In the genomic region with DNA sequence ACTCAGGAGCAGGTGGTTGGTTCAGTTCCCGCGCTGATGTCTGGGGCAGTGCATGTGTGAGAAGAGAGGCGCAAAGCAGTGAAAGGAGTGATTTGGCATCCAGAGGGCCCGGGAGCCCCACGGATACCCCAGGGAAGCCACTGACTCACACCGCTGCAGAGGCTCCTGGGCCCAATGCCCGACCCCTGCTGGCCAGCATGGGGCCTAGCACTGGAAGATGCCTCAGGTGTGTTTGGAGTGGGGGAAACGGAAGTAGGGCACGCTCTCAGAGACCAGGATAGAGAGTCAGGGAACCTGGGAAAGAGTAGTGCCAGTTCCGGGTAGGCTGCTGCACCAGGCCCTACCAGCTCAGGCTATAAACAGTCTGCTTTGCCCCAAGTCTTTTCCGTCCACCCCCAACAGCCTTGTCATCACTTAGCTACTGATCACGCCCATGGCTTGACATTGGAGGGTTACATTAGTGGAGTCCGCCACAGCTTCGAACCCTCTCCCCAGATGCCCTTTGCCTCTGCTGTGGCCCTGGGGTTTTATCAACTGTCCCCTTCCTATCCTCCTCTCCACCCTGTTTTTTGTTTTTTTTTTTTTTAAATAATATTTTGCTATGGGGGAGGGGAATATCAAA, we compare ENCODE assay signal across 8 cellular contexts. TPM values are rescaled to one million over a fixed set of nuclear protein-coding genes. Genes with fewer than 3 reads are reported as not detected.
DNase-seq lines count a peak whose midpoint lies in the region; ATAC-seq, FAIRE-seq and TF ChIP-seq lines count a peak whose summit lies in the region.

No MANE protein-coding gene starts in this region.

- DNase-seq in CD8-positive, alpha-beta memory T cell: peak; percentile 33 to 67 (median 40)
- DNase-seq in OCI-M1 (lab: John Stamatoyannopoulos, UW) (peak; percentile 16), left ventricle myocardium inferior (peak; percentile 62), spleen (no peak), RCC 7860 (ENCODE audit: low spot score) (no peak)
- peak; percentile 60 for DNase-seq in activated naive CD8-positive, alpha-beta T cell treated with anti-CD3 and anti-CD28 coated beads for 36 hours

- H3K4me1 Mint-ChIP-seq in CD8-positive, alpha-beta memory T cell: peaks cover 12 to 35% (median 13%) of the 10 kb centered on the region in 3 donors
- peaks cover 20% of the 10 kb centered on the region for H3K4me1 Mint-ChIP-seq in activated naive CD8-positive, alpha-beta T cell treated with anti-CD3 and anti-CD28 coated beads for 36 hours

- peak overlapping the region; percentile 9 to 89 (median 70) for H3K27ac Mint-ChIP-seq in CD8-positive, alpha-beta memory T cell
- peak overlapping the region; percentile 60 for H3K27ac Mint-ChIP-seq in activated naive CD8-positive, alpha-beta T cell treated with anti-CD3 and anti-CD28 coated beads for 36 hours

- peaks cover 76% of the 10 kb centered on the region for H3K36me3 ChIP-seq in CD8-positive, alpha-beta memory T cell (ENCODE audit: insufficient read depth, low read length)
- H3K36me3 ChIP-seq in left ventricle myocardium inferior: peaks cover 38% of the 10 kb centered on the region
- H3K36me3 ChIP-seq in spleen: peaks cover 0 to 98% (median 65%) of the 10 kb centered on the region in 6 donors

- no peaks in the 10 kb centered on the region for H3K9me3 Mint-ChIP-seq in CD8-positive, alpha-beta memory T cell
- H3K9me3 Mint-ChIP-seq in activated naive CD8-positive, alpha-beta T cell treated with anti-CD3 and anti-CD28 coated beads for 36 hours: no peaks in the 10 kb centered on the region

- FAIRE-seq in RCC 7860 (lab: Jason Lieb, UNC): no peak

- no peak overlapping the region for H3K27ac ChIP-seq in CD8-positive, alpha-beta memory T cell (ENCODE audit: low read depth, low read length)
- H3K27ac ChIP-seq in left ventricle myocardium inferior (replicated peaks) (peak overlapping the region; percentile 16), spleen (peak overlapping the region in 3 of 8 donors; percentile 12 to 38 (median 26))

- no peak overlapping the region for H3K4me3 Mint-ChIP-seq in CD8-positive, alpha-beta memory T cell
- H3K4me3 Mint-ChIP-seq in activated naive CD8-positive, alpha-beta T cell treated with anti-CD3 and anti-CD28 coated beads for 36 hours: no peak overlapping the region

- no peaks in the 10 kb centered on the region for H3K27me3 Mint-ChIP-seq in CD8-positive, alpha-beta memory T cell
- no peaks in the 10 kb centered on the region for H3K27me3 Mint-ChIP-seq in activated naive CD8-positive, alpha-beta T cell treated with anti-CD3 and anti-CD28 coated beads for 36 hours

- CTCF ChIA-PET in CD8-positive, alpha-beta memory T cell (lab: Charles Lee): interaction anchor here (0.7 to 6.5 kb wide), 10 partner anchors 10 to 131 kb away, joined by 3 to 43 read pairs (median 3); partner anchors contain the start of genes AAAS, CSAD and ZNF740

- peak; percentile 80 for TF ChIP-seq CTCF in left ventricle myocardium inferior (IDR thresholded peaks at IDR 0.05; ENCODE audit: borderline replicate concordance)
- TF ChIP-seq CTCF in spleen (IDR thresholded peaks at IDR 0.05 in 8 of 11, conservative IDR thresholded peaks at IDR 0.05 in 3 of 11): peak; percentile 21 to 73 (median 59)

- WGBS in spleen, 5 donors: 64 to 74% (median 70%) methylated on average over 14 of the region's 14 CpGs

- POLR2A ChIA-PET in CD8-positive, alpha-beta memory T cell (lab: Charles Lee): interaction anchor here (1.0 to 2.4 kb wide), 4 partner anchors 9 to 110 kb away, joined by 3 to 16 read pairs (median 5); partner anchors contain the start of genes CSAD and ZNF740

- no peaks in the 10 kb centered on the region for H3K27me3 ChIP-seq in CD8-positive, alpha-beta memory T cell (ENCODE audit: insufficient read depth, low read length, poor library complexity, severe bottlenecking)
- no peaks in the 10 kb centered on the region for H3K27me3 ChIP-seq in left ventricle myocardium inferior (ENCODE audit: low read depth)
- H3K27me3 ChIP-seq in spleen (replicated peaks in 1 of 7): no peaks in the 10 kb centered on the region

- intact Hi-C loops in left ventricle myocardium inferior (cut with micrococcal nuclease): no loop called here
- intact Hi-C loops in spleen (cut with DNase I; ENCODE audit: low total_unique reads): loop anchor here (5.0 kb wide), 1 partner anchor 33 kb away; no protein-coding TSS in a partner anchor

- H3K4me3 ChIP-seq in CD8-positive, alpha-beta memory T cell (ENCODE audit: low read length): no peak overlapping the region
- H3K4me3 ChIP-seq in left ventricle myocardium inferior (no peak overlapping the region), spleen (no peak overlapping the region)

- peak; percentile 76 for ATAC-seq in GM19351 (IDR thresholded peaks at IDR 0.05; ENCODE audit: unreplicated experiment)
- ATAC-seq in HG03565 (IDR thresholded peaks at IDR 0.05; ENCODE audit: unreplicated experiment): no peak

- TF ChIP-seq POLR2A in spleen (IDR thresholded peaks at IDR 0.05): no peak

- H3K36me3 Mint-ChIP-seq in CD8-positive, alpha-beta memory T cell: peaks cover 0 to 95% (median 25%) of the 10 kb centered on the region in 3 donors
- peaks cover 21% of the 10 kb centered on the region for H3K36me3 Mint-ChIP-seq in activated naive CD8-positive, alpha-beta T cell treated with anti-CD3 and anti-CD28 coated beads for 36 hours

- H3K9me3 ChIP-seq in CD8-positive, alpha-beta memory T cell (ENCODE audit: low read length): no peaks in the 10 kb centered on the region
- H3K9me3 ChIP-seq in left ventricle myocardium inferior (replicated peaks) (no peaks in the 10 kb centered on the region), spleen (no peaks in the 10 kb centered on the region)

- no peaks in the 10 kb centered on the region for H3K4me1 ChIP-seq in CD8-positive, alpha-beta memory T cell (ENCODE audit: insufficient read depth, low read length)
- peaks cover 14% of the 10 kb centered on the region for H3K4me1 ChIP-seq in left ventricle myocardium inferior
- H3K4me1 ChIP-seq in spleen: peaks cover 0 to 48% (median 15%) of the 10 kb centered on the region in 6 donors

RNA-seq across cellular contexts. Expression of gene CSAD, which starts 9.5 kb away (rescaled TPM):
- 10 to 100 TPM; 15.8 to 18.7 TPM for total RNA-seq in CD8-positive, alpha-beta memory T cell
- polyA plus RNA-seq in CD8-positive, alpha-beta memory T cell: 0.70 TPM
- 10 to 100 TPM; 11.8 to 11.9 TPM for total RNA-seq in activated naive CD8-positive, alpha-beta T cell treated with anti-CD3 and anti-CD28 coated beads for 36 hours
- total RNA-seq in left ventricle myocardium inferior: 12.2 TPM
- total RNA-seq in spleen: 10 to 100 TPM; 33.7 to 73.0 (median 39.7) TPM
- 10 to 100 TPM; 17.9 to 36.3 (median 34.1) TPM for polyA plus RNA-seq in spleen

RNA-seq across cellular contexts. Expression of gene ZNF740, which starts 9.7 kb away (rescaled TPM):
- total RNA-seq in CD8-positive, alpha-beta memory T cell: 10 to 100 TPM; 50.4 to 52.0 TPM
- polyA plus RNA-seq in CD8-positive, alpha-beta memory T cell: 3.3 TPM
- total RNA-seq in activated naive CD8-positive, alpha-beta T cell treated with anti-CD3 and anti-CD28 coated beads for 36 hours: 10 to 100 TPM; 34.9 to 42.8 TPM
- total RNA-seq in left ventricle myocardium inferior (26.5 TPM), spleen (10 to 100 TPM; 23.6 to 66.1 (median 45.1) TPM)
- 10 to 100 TPM in 1 of 3 donors, 1 to 10 TPM in 2; 5.6 to 12.1 (median 7.5) TPM for polyA plus RNA-seq in spleen

RNA-seq across cellular contexts. Expression of gene ITGB7, which starts 16.8 kb away (rescaled TPM):
- total RNA-seq in CD8-positive, alpha-beta memory T cell: 100 to 1,000 TPM; 339 TPM
- polyA plus RNA-seq in CD8-positive, alpha-beta memory T cell: 292 TPM
- total RNA-seq in activated naive CD8-positive, alpha-beta T cell treated with anti-CD3 and anti-CD28 coated beads for 36 hours: 100 to 1,000 TPM; 102 to 105 TPM
- total RNA-seq in left ventricle myocardium inferior (1.1 TPM), spleen (10 to 100 TPM; 35.5 to 75.5 (median 62.2) TPM)
- polyA plus RNA-seq in spleen: 10 to 100 TPM; 23.9 to 62.5 (median 46.5) TPM

RNA-seq across cellular contexts. Expression of gene RARG, which starts 41.8 kb away (rescaled TPM):
- 10 to 100 TPM; 67.0 to 68.4 TPM for total RNA-seq in CD8-positive, alpha-beta memory T cell
- 15.4 TPM for polyA plus RNA-seq in CD8-positive, alpha-beta memory T cell
- total RNA-seq in activated naive CD8-positive, alpha-beta T cell treated with anti-CD3 and anti-CD28 coated beads for 36 hours: 10 to 100 TPM; 22.7 to 26.0 TPM
- total RNA-seq in left ventricle myocardium inferior (14.9 TPM), spleen (10 to 100 TPM in 5 of 7 donors, 1 to 10 TPM in 2; 9.4 to 20.8 (median 14.4) TPM)
- 10 to 100 TPM in 1 of 3 donors, 1 to 10 TPM in 2; 4.6 to 10.1 (median 4.9) TPM for polyA plus RNA-seq in spleen

Comparison
In these comparisons a context has a peak if more than half of its experiments do, and no peak if none do; other contexts are left out.
1. DNase-seq: peak in CD8-positive, alpha-beta memory T cell (5 of 5), OCI-M1 (single experiment), activated naive CD8-positive, alpha-beta T cell treated with anti-CD3 and anti-CD28 coated beads for 36 hours (single experiment) and left ventricle myocardium inferior (single experiment); none in spleen (single experiment) and RCC 7860 (single experiment).
2. RNA of gene ITGB7, which starts 16.8 kb away (total RNA-seq): 339 TPM in CD8-positive, alpha-beta memory T cell, 102 to 105 TPM in activated naive CD8-positive, alpha-beta T cell treated with anti-CD3 and anti-CD28 coated beads for 36 hours and 35.5 to 75.5 TPM in spleen; 1.1 TPM in left ventricle myocardium inferior (single experiment); every median in the first group is over 10 times any median in the second.